Comparison of ENCODE assay signal across 11 cellular contexts in the genomic region with DNA sequence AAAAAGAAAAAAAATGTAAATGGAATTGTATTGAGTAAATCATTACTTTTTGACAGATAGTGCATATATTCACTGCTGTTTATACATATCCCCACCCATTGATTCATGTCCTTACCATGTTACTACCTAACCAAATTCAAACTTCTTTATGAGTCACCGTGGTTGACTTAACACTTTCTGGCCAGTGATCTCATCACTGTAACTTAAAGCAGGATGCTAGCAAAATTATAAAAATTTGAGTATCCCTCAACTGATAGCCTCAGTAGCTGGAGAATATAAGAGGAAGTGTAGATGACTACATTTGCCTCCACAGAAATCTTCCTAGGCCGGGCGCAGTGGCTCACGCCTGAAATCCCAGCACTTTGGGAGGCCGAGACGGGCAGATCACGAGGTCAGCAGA. TPM values are rescaled to one million over a fixed set of nuclear protein-coding genes. Genes with fewer than 3 reads are reported as not detected.
A peak's percentile ranks its signal among the peaks of the same experiment; 100 is the strongest.
DNase-seq lines count a peak whose midpoint lies in the region; ATAC-seq, FAIRE-seq and TF ChIP-seq lines count a peak whose summit lies in the region.
"Had no signal": no experiment of that assay in that cellular context is flagged by ENCODE, and none has a peak within 500 bp of the region (broad histone marks: within the 10 kb centered on the region; RNA-seq: fewer than 3 reads in every experiment).

No MANE protein-coding gene starts in this region.

- CTCF ChIA-PET in activated naive CD4-positive, alpha-beta T cell treated with anti-CD3 and anti-CD28 coated beads, Interleukin-2, amount 10 ng/mL, durations not matched to agents 7 days and 5 days (lab: Charles Lee): interaction anchor here (0.7 to 1.4 kb wide), 2 partner anchors 175 to 637 kb away, joined by 3 read pairs; no protein-coding TSS in a partner anchor
- CTCF ChIA-PET in T-cell (lab: Charles Lee): no interaction called here

- H3K36me3 Mint-ChIP-seq in activated naive CD4-positive, alpha-beta T cell treated with anti-CD3 and anti-CD28 coated beads, Interleukin-2, amount 10 ng/mL, durations not matched to agents 7 days and 5 days: peaks cover 43% of the 10 kb centered on the region
- H3K36me3 Mint-ChIP-seq in astrocyte (ENCODE audit: low read depth, unreplicated experiment): peaks cover 12% of the 10 kb centered on the region
- peaks cover 35% of the 10 kb centered on the region for H3K36me3 Mint-ChIP-seq in T-cell

- H3K27ac Mint-ChIP-seq in activated naive CD4-positive, alpha-beta T cell treated with anti-CD3 and anti-CD28 coated beads, Interleukin-2, amount 10 ng/mL, durations not matched to agents 7 days and 5 days: peak overlapping the region; percentile 70
- peak overlapping the region; percentile 78 for H3K27ac Mint-ChIP-seq in astrocyte (ENCODE audit: unreplicated experiment)
- peak overlapping the region in 1 of 2 donors; percentile 31 for H3K27ac Mint-ChIP-seq in stimulated activated naive CD8-positive, alpha-beta T cell treated with anti-CD3 and anti-CD28 coated beads, Interleukin-15, amount 100 ng/mL, for 72 hours
- H3K27ac Mint-ChIP-seq in T-cell: no peak overlapping the region
- H3K27ac Mint-ChIP-seq: dendritic cell treated with granulocyte-macrophage colony-stimulating factor and Interleukin-4, amounts not matched to agents 40 ng/mL and 50 ng/mL, for 4 days had no signal

- no peak for TF ChIP-seq CTCF in astrocyte (IDR thresholded peaks at IDR 0.05; ENCODE audit: insufficient read depth, low read depth, low read length)

- peak overlapping the region; percentile 49 for H3K9ac ChIP-seq in astrocyte (ENCODE audit: low read length)
- H3K9ac ChIP-seq: BLaER1 treated with 17β-estradiol and CSF1 and Interleukin-3, amounts not matched to agents 10 nM and 100 nM had no signal

- H3K4me1 ChIP-seq in astrocyte (ENCODE audit: insufficient read depth, low read length): peaks cover 4% of the 10 kb centered on the region

- H3K4me3 ChIP-seq in astrocyte (ENCODE audit: insufficient read depth, low read depth, low read length): no peak overlapping the region
- H3K4me3 ChIP-seq: BLaER1 treated with 17β-estradiol and CSF1 and Interleukin-3, amounts not matched to agents 10 nM and 100 nM had no signal

- POLR2A ChIA-PET in T-cell (lab: Charles Lee): interaction anchor here (0.6 kb wide), 2 partner anchors 14 to 312 kb away, joined by 3 read pairs; partner anchors contain the start of genes PNKD (in 1 of the 2) and USP37 (in 1 of the 2)

- H3K4me1 Mint-ChIP-seq in activated naive CD4-positive, alpha-beta T cell treated with anti-CD3 and anti-CD28 coated beads, Interleukin-2, amount 10 ng/mL, durations not matched to agents 7 days and 5 days: peaks cover 28% of the 10 kb centered on the region
- H3K4me1 Mint-ChIP-seq in astrocyte (ENCODE audit: low read depth, unreplicated experiment) (peaks cover 12% of the 10 kb centered on the region), T-cell (peaks cover 18 to 34% (median 27%) of the 10 kb centered on the region in 3 donors)
- peaks cover 47% of the 10 kb centered on the region for H3K4me1 Mint-ChIP-seq in stimulated activated naive CD8-positive, alpha-beta T cell treated with anti-CD3 and anti-CD28 coated beads, Interleukin-15, amount 100 ng/mL, for 72 hours

- H3K27ac ChIP-seq in astrocyte (ENCODE audit: low read depth, low read length): peak overlapping the region; percentile 63
- H3K27ac ChIP-seq: BLaER1 treated with 17β-estradiol and CSF1 and Interleukin-3, amounts not matched to agents 10 nM and 100 nM had no signal

- peak overlapping the region; percentile 35 for H3K4me2 ChIP-seq in astrocyte (ENCODE audit: low read length)
- H3K4me2 ChIP-seq: BLaER1 treated with 17β-estradiol and CSF1 and Interleukin-3, amounts not matched to agents 10 nM and 100 nM had no signal

- FAIRE-seq in astrocyte (lab: Jason Lieb, UNC): no peak

- peaks cover 32% of the 10 kb centered on the region for H4K20me1 ChIP-seq in astrocyte (ENCODE audit: insufficient read depth, low read length)

- peaks cover 26% of the 10 kb centered on the region for H3K36me3 ChIP-seq in astrocyte (ENCODE audit: insufficient read depth, low read length)

- no peak overlapping the region for H3K4me3 Mint-ChIP-seq in activated naive CD4-positive, alpha-beta T cell treated with anti-CD3 and anti-CD28 coated beads, Interleukin-2, amount 10 ng/mL, durations not matched to agents 7 days and 5 days
- H3K4me3 Mint-ChIP-seq in astrocyte (ENCODE audit: unreplicated experiment): no peak overlapping the region
- H3K4me3 Mint-ChIP-seq in stimulated activated naive CD8-positive, alpha-beta T cell treated with anti-CD3 and anti-CD28 coated beads, Interleukin-15, amount 100 ng/mL, for 72 hours: no peak overlapping the region
- H3K4me3 Mint-ChIP-seq in T-cell: no peak overlapping the region
- H3K4me3 Mint-ChIP-seq: dendritic cell treated with granulocyte-macrophage colony-stimulating factor and Interleukin-4, amounts not matched to agents 40 ng/mL and 50 ng/mL, for 4 days had no signal

- H3K9me3 ChIP-seq in astrocyte (ENCODE audit: insufficient read depth, low read depth, low read length): no peaks in the 10 kb centered on the region
- H3K9me3 ChIP-seq: BLaER1 treated with 17β-estradiol and CSF1 and Interleukin-3, amounts not matched to agents 10 nM and 100 nM had no signal

- no peak for DNase-seq in activated naive CD4-positive, alpha-beta T cell treated with anti-CD3 and anti-CD28 coated beads, Interleukin-2, amount 10 ng/mL, durations not matched to agents 7 days and 5 days
- no peak for DNase-seq in activated naive CD4-positive, alpha-beta T cell treated with anti-CD3 and anti-CD28 coated beads, Interleukin-2, amount 50 U/mL, for 16 hours
- DNase-seq in astrocyte (ENCODE audit: low read depth): peak; percentile 83
- peak in 1 of 2 donors; percentile 21 for DNase-seq in stimulated activated naive CD8-positive, alpha-beta T cell treated with anti-CD3 and anti-CD28 coated beads, Interleukin-15, amount 100 ng/mL, for 72 hours
- DNase-seq in T-cell: no peak
- no peak for DNase-seq in NCI-H2107 treated with DMSO at 0.1 percent for 48 hours (lab: John Stamatoyannopoulos, UW; ENCODE audit: unreplicated experiment)
- DNase-seq in GM19240 (ENCODE audit: insufficient read length, low spot score): no peak
- DNase-seq: NCI-H1930 had no signal

- H3K27me3 Mint-ChIP-seq in activated naive CD4-positive, alpha-beta T cell treated with anti-CD3 and anti-CD28 coated beads, Interleukin-2, amount 10 ng/mL, durations not matched to agents 7 days and 5 days: no peaks in the 10 kb centered on the region
- H3K27me3 Mint-ChIP-seq in astrocyte (ENCODE audit: low read depth, unreplicated experiment) (no peaks in the 10 kb centered on the region), T-cell (no peaks in the 10 kb centered on the region)
- H3K27me3 Mint-ChIP-seq in stimulated activated naive CD8-positive, alpha-beta T cell treated with anti-CD3 and anti-CD28 coated beads, Interleukin-15, amount 100 ng/mL, for 72 hours: no peaks in the 10 kb centered on the region
- H3K27me3 Mint-ChIP-seq: dendritic cell treated with granulocyte-macrophage colony-stimulating factor and Interleukin-4, amounts not matched to agents 40 ng/mL and 50 ng/mL, for 4 days had no signal

- H2AFZ ChIP-seq in astrocyte (ENCODE audit: low read depth, low read length): no peak overlapping the region

- H3K79me2 ChIP-seq in astrocyte (ENCODE audit: insufficient read depth, low read length): peaks cover 54% of the 10 kb centered on the region

- ATAC-seq in HG03571 (IDR thresholded peaks at IDR 0.05; ENCODE audit: unreplicated experiment): peak; percentile 63
- peak; percentile 100 for ATAC-seq in stimulated activated naive CD8-positive, alpha-beta T cell treated with anti-CD3 and anti-CD28 coated beads, Interleukin-15, amount 100 ng/mL, for 72 hours
- no peak for ATAC-seq in T-cell (replicated peaks in 1 of 4)

- no peaks in the 10 kb centered on the region for H3K9me3 Mint-ChIP-seq in activated naive CD4-positive, alpha-beta T cell treated with anti-CD3 and anti-CD28 coated beads, Interleukin-2, amount 10 ng/mL, durations not matched to agents 7 days and 5 days
- H3K9me3 Mint-ChIP-seq in astrocyte (ENCODE audit: unreplicated experiment): no peaks in the 10 kb centered on the region
- no peaks in the 10 kb centered on the region for H3K9me3 Mint-ChIP-seq in stimulated activated naive CD8-positive, alpha-beta T cell treated with anti-CD3 and anti-CD28 coated beads, Interleukin-15, amount 100 ng/mL, for 72 hours
- H3K9me3 Mint-ChIP-seq in T-cell: no peaks in the 10 kb centered on the region
- H3K9me3 Mint-ChIP-seq: dendritic cell treated with granulocyte-macrophage colony-stimulating factor and Interleukin-4, amounts not matched to agents 40 ng/mL and 50 ng/mL, for 4 days had no signal

- H3K27me3 ChIP-seq in astrocyte (ENCODE audit: insufficient read depth, low read length): no peaks in the 10 kb centered on the region
- H3K27me3 ChIP-seq: BLaER1 treated with 17β-estradiol and CSF1 and Interleukin-3, amounts not matched to agents 10 nM and 100 nM had no signal

RNA-seq across cellular contexts. Expression of gene CNOT9, which starts 13.4 kb away (rescaled TPM):
- total RNA-seq in astrocyte: 34.6 and 35.6 TPM in 2 replicates
- total RNA-seq in T-cell: 10 to 100 TPM; 44.1 to 64.2 (median 50.2) TPM

RNA-seq across cellular contexts. Expression of gene USP37, which starts 13.9 kb away (rescaled TPM):
- total RNA-seq in astrocyte (5.6 and 6.4 TPM in 2 replicates), T-cell (10 to 100 TPM; 19.5 to 28.8 (median 22.9) TPM)

RNA-seq across cellular contexts. Expression of gene PLCD4, which starts 25.6 kb away (rescaled TPM):
- total RNA-seq in astrocyte: 0.86 and 0.89 TPM in 2 replicates
- total RNA-seq in T-cell: under 1 TPM; 0.38 to 0.90 (median 0.64) TPM

Comparison
In these comparisons a context has a peak if more than half of its experiments do, and no peak if none do; other contexts are left out.
1. H3K27ac Mint-ChIP-seq: peak in activated naive CD4-positive, alpha-beta T cell treated with anti-CD3 and anti-CD28 coated beads, Interleukin-2, amount 10 ng/mL, durations not matched to agents 7 days and 5 days (single experiment) and astrocyte (single experiment); none in T-cell (0 of 2).
2. ATAC-seq: peak in HG03571 (single experiment) and stimulated activated naive CD8-positive, alpha-beta T cell treated with anti-CD3 and anti-CD28 coated beads, Interleukin-15, amount 100 ng/mL, for 72 hours (single experiment); none in T-cell (0 of 4).